Comparison of ENCODE assay signal across 20 cellular contexts in genomic region chr1:102435483-102435882, GRCh38.
DNase-seq lines count a peak whose midpoint lies in the region; ATAC-seq and TF ChIP-seq lines count a peak whose summit lies in the region.
"Had no signal": no experiment of that assay in that cellular context is flagged by ENCODE, and none has a peak within 500 bp of the region (broad histone marks: within the 10 kb centered on the region; RNA-seq: fewer than 3 reads in every experiment).

No MANE protein-coding gene starts in this region.

- H4K20me1 ChIP-seq in OCI-LY7 (ENCODE audit: insufficient read depth, low read length): no peaks in the 10 kb centered on the region

- BruUV-seq in OCI-LY7 (replicated peaks; lab: Mats Ljungman, UMichigan): no TSS peak

- H3K4me3 Mint-ChIP-seq in WTC11: no peak overlapping the region
- H3K4me3 Mint-ChIP-seq: CD14-positive monocyte; T-helper 2 cell treated with Interferon-gamma antibody and Interleukin-4, amounts not matched to agents 5 μg/mL and 100 μg/mL, for 36 hours had no signal

- POLR2A ChIA-PET in OCI-LY7 (lab: Charles Lee): no interaction called here
- POLR2A ChIA-PET in WTC11 (lab: Charles Lee): no interaction called here

- DNase-seq in prostate gland (ENCODE audit: low spot score): no peak
- no peak for DNase-seq in T1000 (lab: John Stamatoyannopoulos, UW)
- no peak for DNase-seq in OCI-LY7 (ENCODE audit: low spot score)
- DNase-seq in WTC11 (ENCODE audit: low spot score): no peak
- DNase-seq: GDM1, KG1, NCI-H1417, NCI-H187 treated with DMSO at 0.1 percent for 48 hours, NCI-H226, NCI-H524 treated with DMSO at 0.1 percent for 48 hours, PC-3, RPMI8226, SHP77 treated with DMSO at 0.1 percent for 48 hours, SK-N-SH had no signal

- no peak overlapping the region for H3K27ac ChIP-seq in prostate gland
- H3K27ac ChIP-seq in OCI-LY7 (ENCODE audit: low read depth, low read length, poor library complexity, severe bottlenecking): no peak overlapping the region

- H3K27me3 ChIP-seq in prostate gland (replicated peaks; ENCODE audit: insufficient read depth): no peaks in the 10 kb centered on the region

- no peaks in the 10 kb centered on the region for H3K27me3 Mint-ChIP-seq in WTC11 (ENCODE audit: low read depth)

- 88% methylated on average over 2 of the region's 2 CpGs for WGBS in prostate gland

- no peak for TF ChIP-seq POLR2A in prostate gland (IDR thresholded peaks at IDR 0.05)

- TF ChIP-seq CTCF in prostate gland (IDR thresholded peaks at IDR 0.05) (no peak), OCI-LY7 (conservative IDR thresholded peaks at IDR 0.05; ENCODE audit: low read length) (no peak), WTC11 (IDR thresholded peaks at IDR 0.05) (no peak)

- CTCF ChIA-PET in OCI-LY7 (lab: Charles Lee; ENCODE audit: unreplicated experiment) (no interaction called here), WTC11 (lab: Charles Lee) (no interaction called here)

- intact Hi-C loops in prostate gland (cut with DNase I) (no loop called here), OCI-LY7 (cut with micrococcal nuclease; ENCODE audit: unreplicated experiment) (loop anchor here (5.0 kb wide), 1 partner anchor 183 kb away; no protein-coding TSS in a partner anchor)

- H3K4me2 ChIP-seq in OCI-LY7 (ENCODE audit: low read length): no peak overlapping the region
- H3K4me2 ChIP-seq: SK-N-SH had no signal

- H3K9me2 ChIP-seq in OCI-LY7 (ENCODE audit: insufficient read depth, low read length): no peaks in the 10 kb centered on the region
- H3K9me2 ChIP-seq: SK-N-SH had no signal

- no peak overlapping the region for H2AFZ ChIP-seq in OCI-LY7 (ENCODE audit: low read length)

- H3K4me1 ChIP-seq in prostate gland (replicated peaks) (no peaks in the 10 kb centered on the region), OCI-LY7 (ENCODE audit: insufficient read depth, low read length, poor library complexity, severe bottlenecking) (no peaks in the 10 kb centered on the region)
- H3K4me1 ChIP-seq: HAP-1 had no signal

- H3K4me1 Mint-ChIP-seq in WTC11: no peaks in the 10 kb centered on the region
- H3K4me1 Mint-ChIP-seq: CD14-positive monocyte had no signal

- ATAC-seq in GM18868 (IDR thresholded peaks at IDR 0.05; ENCODE audit: unreplicated experiment) (peak; percentile 78), HG02798 (IDR thresholded peaks at IDR 0.05; ENCODE audit: poor library complexity, unreplicated experiment) (peak; percentile 40), HG03442 (IDR thresholded peaks at IDR 0.05; ENCODE audit: unreplicated experiment) (peak; percentile 45), WTC11 (no peak)
- ATAC-seq: PC-3 had no signal

- peaks cover 12% of the 10 kb centered on the region for H3K9me3 Mint-ChIP-seq in WTC11

- H3K36me3 Mint-ChIP-seq in WTC11: peaks cover under 1% of the 10 kb centered on the region; the same call in 1 of the 2 replicates
- H3K36me3 Mint-ChIP-seq: CD14-positive monocyte had no signal

- H3K9me3 ChIP-seq in prostate gland: no peaks in the 10 kb centered on the region
- H3K9me3 ChIP-seq in OCI-LY7 (ENCODE audit: low read length): no peaks in the 10 kb centered on the region
- H3K9me3 ChIP-seq: HAP-1, SK-N-SH had no signal

- H3K79me2 ChIP-seq in OCI-LY7 (ENCODE audit: insufficient read depth, low read depth, low read length): no peaks in the 10 kb centered on the region

- H3K27ac Mint-ChIP-seq in WTC11: no peak overlapping the region
- H3K27ac Mint-ChIP-seq: CD14-positive monocyte; T-helper 2 cell treated with Interferon-gamma antibody and Interleukin-4, amounts not matched to agents 5 μg/mL and 100 μg/mL, for 36 hours had no signal

- H3K4me3 ChIP-seq in prostate gland (no peak overlapping the region), OCI-LY7 (ENCODE audit: low read depth, low read length, poor library complexity, severe bottlenecking) (no peak overlapping the region)
- H3K4me3 ChIP-seq: HAP-1 had no signal

- H3K36me3 ChIP-seq in prostate gland: no peaks in the 10 kb centered on the region
- no peaks in the 10 kb centered on the region for H3K36me3 ChIP-seq in OCI-LY7 (ENCODE audit: insufficient read depth, low read length)
- H3K36me3 ChIP-seq: HAP-1 had no signal

TF ChIP-seq in WTC11, 78 proteins besides CTCF, POLR2A, EP300 and RAD21:
- TF ChIP-seq ZNF281 (CRISPR knock-in tag; IDR thresholded peaks at IDR 0.05): no peak
- no peak for TF ChIP-seq FOXJ3 (CRISPR knock-in tag; IDR thresholded peaks at IDR 0.05; ENCODE audit: borderline replicate concordance)
- TF ChIP-seq OVOL2 (CRISPR knock-in tag; IDR thresholded peaks at IDR 0.05; ENCODE audit: borderline replicate concordance): no peak
- no peak for TF ChIP-seq CBFB (CRISPR knock-in tag; IDR thresholded peaks at IDR 0.05; ENCODE audit: low read depth)
- TF ChIP-seq ZNF425 (CRISPR knock-in tag; conservative IDR thresholded peaks at IDR 0.05): no peak
- TF ChIP-seq ZBTB43 (CRISPR knock-in tag; IDR thresholded peaks at IDR 0.05): no peak
- no peak for TF ChIP-seq NR3C1 (CRISPR knock-in tag; conservative IDR thresholded peaks at IDR 0.05; ENCODE audit: low read depth)
- no peak for TF ChIP-seq NR1H2 (CRISPR knock-in tag; IDR thresholded peaks at IDR 0.05)
